In the genomic region with DNA sequence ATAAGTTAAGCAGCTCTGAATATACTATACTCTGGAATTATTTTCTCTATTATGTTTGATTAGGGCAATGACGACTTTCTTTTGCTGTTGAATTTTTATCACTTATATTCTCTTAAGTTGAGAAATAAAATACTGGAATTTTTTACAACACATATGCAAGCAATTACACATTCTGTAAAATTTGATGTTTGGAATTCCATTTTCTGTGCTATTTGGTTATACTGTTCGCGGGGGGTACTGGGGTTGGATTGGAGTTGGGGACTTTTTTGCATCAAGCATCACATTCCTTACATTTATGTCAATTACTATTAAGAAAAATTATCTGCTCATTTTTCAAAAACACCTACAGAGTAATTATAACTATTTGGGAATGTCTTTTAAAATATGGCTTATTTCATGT, we compare ENCODE assay signal across 14 cellular contexts. TPM values are rescaled to one million over a fixed set of nuclear protein-coding genes. Genes with fewer than 3 reads are reported as not detected.
A peak's percentile ranks its signal among the peaks of the same experiment; 100 is the strongest.
DNase-seq lines count a peak whose midpoint lies in the region; ATAC-seq and TF ChIP-seq lines count a peak whose summit lies in the region.
"Had no signal": no experiment of that assay in that cellular context is flagged by ENCODE, and none has a peak within 500 bp of the region (broad histone marks: within the 10 kb centered on the region; RNA-seq: fewer than 3 reads in every experiment).

No MANE protein-coding gene starts in this region.

- ATAC-seq in GM19351 (IDR thresholded peaks at IDR 0.05; ENCODE audit: unreplicated experiment) (no peak), HG02610 (IDR thresholded peaks at IDR 0.05; ENCODE audit: unreplicated experiment) (no peak)
- ATAC-seq: activated CD8-positive, alpha-beta T cell treated with anti-CD3 and anti-CD28 coated beads for 36 hours; T-cell had no signal

- peaks cover 0 to 30% (median 16%) of the 10 kb centered on the region in 4 donors for H3K4me1 ChIP-seq in sigmoid colon

- DNase-seq in AG10803 (ENCODE audit: low read depth) (peak; percentile 46), fibroblast of villous mesenchyme (ENCODE audit: low read depth) (no peak), sigmoid colon (no peak), medulla oblongata (ENCODE audit: extremely low spot score) (no peak), NCI-H2107 (lab: John Stamatoyannopoulos, UW) (no peak)
- DNase-seq: activated CD8-positive, alpha-beta T cell treated with anti-CD3 and anti-CD28 coated beads for 36 hours; effector CD8-positive, alpha-beta T cell; NCI-H1694; T-cell had no signal

- no peaks in the 10 kb centered on the region for H3K9me3 ChIP-seq in sigmoid colon

- TF ChIP-seq POLR2A in sigmoid colon (IDR thresholded peaks at IDR 0.05) = no peak

- WGBS in sigmoid colon, 2 donors = 78 to 86% methylated on average over 3 of the region's 3 CpGs

- H3K27ac ChIP-seq in sigmoid colon = peak overlapping the region in 3 of 4 donors; percentile 85 to 91 (median 87)

- TF ChIP-seq CTCF in AG10803 (conservative IDR thresholded peaks at IDR 0.05; ENCODE audit: low read length) (no peak), WI38 (IDR thresholded peaks at IDR 0.05; ENCODE audit: low read depth, low read length) (no peak), fibroblast of villous mesenchyme (IDR thresholded peaks at IDR 0.05; ENCODE audit: insufficient read depth, low read depth, low read length) (no peak), sigmoid colon (IDR thresholded peaks at IDR 0.05) (no peak)

- intact Hi-C loops in sigmoid colon (cut with DNase I) = loop anchor here (5.0 to 10.0 kb wide), 4 partner anchors 35 to 235 kb away; no protein-coding TSS in a partner anchor

- no peaks in the 10 kb centered on the region for H3K36me3 ChIP-seq in sigmoid colon

- H3K27me3 ChIP-seq in sigmoid colon = no peaks in the 10 kb centered on the region

- H3K4me3 ChIP-seq in AG10803 (ENCODE audit: low read length) (peak overlapping the region; percentile 76), WI38 (ENCODE audit: low read depth, low read length) (peak overlapping the region; percentile 73), fibroblast of villous mesenchyme (ENCODE audit: low read depth, low read length) (peak overlapping the region; percentile 82), sigmoid colon (peak overlapping the region; percentile 58 to 69 (median 66))

- no peak for TF ChIP-seq EP300 in sigmoid colon (IDR thresholded peaks at IDR 0.05)

RNA-seq across cellular contexts. Expression of a gene that starts 2.1 kb away (rescaled TPM):
- total RNA-seq in fibroblast of villous mesenchyme = 693 and 717 TPM in 2 replicates
- 100 to 1,000 TPM in 1 of 4 donors, 10 to 100 TPM in 3; 60.9 to 164 (median 90.0) TPM for total RNA-seq in sigmoid colon
- polyA plus RNA-seq in sigmoid colon = 10 to 100 TPM in 1 of 3 donors, 1 to 10 TPM in 2; 3.6 to 31.0 (median 3.7) TPM
- polyA plus RNA-seq: CD14-positive monocyte, IgD-negative memory B cell had no signal
